ENCODE assay signal across 7 cellular contexts in the genomic region with DNA sequence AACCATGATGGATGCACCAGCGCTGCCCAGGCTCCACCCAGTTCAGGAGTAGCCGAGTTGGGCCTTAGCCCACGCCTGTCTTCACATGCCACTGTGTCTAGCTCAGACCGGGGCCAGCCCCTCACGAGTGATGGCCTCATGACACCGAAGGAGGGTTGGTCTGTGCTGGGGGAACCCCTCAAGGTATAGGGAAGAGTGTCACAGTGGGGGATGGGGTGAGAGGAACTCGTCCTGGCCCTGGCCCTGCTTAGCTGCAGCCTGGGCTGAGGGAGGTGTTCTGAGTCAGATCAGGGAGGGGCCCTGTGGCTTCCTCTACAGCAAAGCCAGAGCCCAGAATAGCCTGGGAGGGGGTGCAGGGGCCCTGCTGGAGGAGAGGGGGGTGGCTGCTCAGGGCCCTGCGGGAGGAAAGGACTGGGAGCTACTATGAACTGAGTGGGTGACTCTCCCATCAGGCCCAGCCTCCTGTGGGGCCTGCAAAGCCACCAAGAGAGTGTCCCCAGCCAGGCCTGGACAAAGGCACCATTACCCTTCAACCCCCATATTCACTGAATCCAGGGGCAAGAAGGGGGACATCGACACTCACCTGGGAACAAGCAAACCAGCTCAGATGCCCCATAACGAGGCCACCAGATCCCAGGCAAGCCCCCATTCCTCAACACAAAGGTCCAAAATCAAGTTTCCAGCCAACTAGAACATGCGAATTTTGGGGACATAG. TPM values are rescaled to one million over a fixed set of nuclear protein-coding genes. Genes with fewer than 3 reads are reported as not detected.
DNase-seq lines count a peak whose midpoint lies in the region; ATAC-seq and TF ChIP-seq lines count a peak whose summit lies in the region.

No MANE protein-coding gene starts in this region.

- no peak overlapping the region for H3K9ac ChIP-seq in GM23248

- H3K36me3 ChIP-seq in GM23248 (ENCODE audit: low read depth) (no peaks in the 10 kb centered on the region), mucosa of descending colon (ENCODE audit: low read depth) (no peaks in the 10 kb centered on the region), WERI-Rb-1 (no peaks in the 10 kb centered on the region)

- H3K27ac ChIP-seq in GM23248 = no peak overlapping the region
- no peak overlapping the region for H3K27ac ChIP-seq in WERI-Rb-1

- H3K27ac Mint-ChIP-seq in activated T-cell treated with anti-CD3 and anti-CD28 coated beads, Interleukin-2, amount 50 U/mL, for 72 hours = no peak overlapping the region

- H3K4me1 Mint-ChIP-seq in activated T-cell treated with anti-CD3 and anti-CD28 coated beads, Interleukin-2, amount 50 U/mL, for 72 hours (ENCODE audit: low read depth) = peaks cover 10% of the 10 kb centered on the region

- H4K20me1 ChIP-seq in GM23248 (ENCODE audit: insufficient read depth) = no peaks in the 10 kb centered on the region

- H3K27me3 ChIP-seq in GM23248 (replicated peaks; ENCODE audit: insufficient read depth) (no peaks in the 10 kb centered on the region), WERI-Rb-1 (ENCODE audit: insufficient read depth, low read depth, severe bottlenecking) (no peaks in the 10 kb centered on the region)

- DNase-seq in GM23248 = peak; percentile 80
- DNase-seq in LHCN-M2 (ENCODE audit: low read depth) = peak; percentile 3
- DNase-seq in activated T-cell treated with anti-CD3 and anti-CD28 coated beads, Interleukin-2, amount 50 U/mL, for 72 hours = peak; percentile 60 to 68
- DNase-seq in mucosa of descending colon = peak; percentile 48 to 79 (median 48)
- DNase-seq in WERI-Rb-1 = no peak
- no peak for DNase-seq in DMS114 treated with DMSO at 0.1 percent for 48 hours (lab: John Stamatoyannopoulos, UW; ENCODE audit: unreplicated experiment)

- H3K4me2 ChIP-seq in GM23248 (ENCODE audit: unreplicated experiment) = peak overlapping the region; percentile 2

- peak overlapping the region; percentile 68 for H2AFZ ChIP-seq in GM23248

- no peaks in the 10 kb centered on the region for H3K9me3 Mint-ChIP-seq in activated T-cell treated with anti-CD3 and anti-CD28 coated beads, Interleukin-2, amount 50 U/mL, for 72 hours

- no peak overlapping the region for H3K4me3 ChIP-seq in GM23248
- no peak overlapping the region for H3K4me3 ChIP-seq in mucosa of descending colon
- H3K4me3 ChIP-seq in WERI-Rb-1 (ENCODE audit: low read depth, low read length) = no peak overlapping the region

- H3F3A ChIP-seq in GM23248 (ENCODE audit: insufficient read depth) = no peaks in the 10 kb centered on the region

- no peaks in the 10 kb centered on the region for H3K36me3 Mint-ChIP-seq in activated T-cell treated with anti-CD3 and anti-CD28 coated beads, Interleukin-2, amount 50 U/mL, for 72 hours (ENCODE audit: insufficient read depth in 2 of 2)

- peaks cover 11% of the 10 kb centered on the region for H3K4me1 ChIP-seq in GM23248 (ENCODE audit: insufficient read depth)
- H3K4me1 ChIP-seq in mucosa of descending colon (ENCODE audit: low read depth) = peaks cover 2% of the 10 kb centered on the region

- H3K27me3 Mint-ChIP-seq in activated T-cell treated with anti-CD3 and anti-CD28 coated beads, Interleukin-2, amount 50 U/mL, for 72 hours (ENCODE audit: low read depth) = no peaks in the 10 kb centered on the region

- no peak overlapping the region for H3K4me3 Mint-ChIP-seq in activated T-cell treated with anti-CD3 and anti-CD28 coated beads, Interleukin-2, amount 50 U/mL, for 72 hours

- ATAC-seq in GM18520 (IDR thresholded peaks at IDR 0.05; ENCODE audit: unreplicated experiment) (peak; percentile 85), mucosa of descending colon (peak; percentile 79)
- ATAC-seq in activated T-cell treated with anti-CD3 and anti-CD28 coated beads, Interleukin-2, amount 50 U/mL, for 72 hours (replicated peaks in 1 of 2) = peak; percentile 93 to 95

- 49 to 53% methylated on average over 11 of the region's 11 CpGs for WGBS in GM23248 (ENCODE audit: low coverage in 1 of 2, low lambda C conversion rate in 2 of 2, missing lambda C conversion rate in 2 of 2), 2 experiments

- H3K9me3 ChIP-seq in GM23248 (ENCODE audit: low read depth) (no peaks in the 10 kb centered on the region), mucosa of descending colon (no peaks in the 10 kb centered on the region), WERI-Rb-1 (ENCODE audit: severe bottlenecking) (no peaks in the 10 kb centered on the region)

- TF ChIP-seq CTCF in mucosa of descending colon (IDR thresholded peaks at IDR 0.05) (no peak), WERI-Rb-1 (IDR thresholded peaks at IDR 0.05; ENCODE audit: low read depth, low read length) (no peak)

- H3K79me2 ChIP-seq in GM23248 (ENCODE audit: insufficient read depth) = no peaks in the 10 kb centered on the region

- in situ Hi-C loops in GM23248 (cut with MboI) = no loop called here

- no peaks in the 10 kb centered on the region for H3K9me2 ChIP-seq in GM23248 (ENCODE audit: insufficient read depth)

- intact Hi-C loops in mucosa of descending colon (cut with DNase I, micrococcal nuclease) = no loop called here

RNA-seq across cellular contexts. Expression of a gene that starts 41.2 kb away (rescaled TPM):
- not detected in 2 replicates for total RNA-seq in GM23248 (2014; rRNA removed; shearing (Covaris generic))
- polyA plus RNA-seq in GM23248 (2016; fragmentation: Nextera tagmentation; extraction: Ambion mirVana) = not detected in 2 replicates
- total RNA-seq in LHCN-M2 (2014; rRNA removed) (not detected in 2 replicates), mucosa of descending colon (10 to 100 TPM; 14.1 to 32.8 (median 16.1) TPM)
- not detected for polyA plus RNA-seq in LHCN-M2 (2012)
- not detected for total RNA-seq in activated T-cell treated with anti-CD3 and anti-CD28 coated beads, Interleukin-2, amount 50 U/mL, for 72 hours

Comparison
In these comparisons a context has a peak if more than half of its experiments do, and no peak if none do; other contexts are left out.
1. DNase-seq: peak in GM23248 (single experiment), LHCN-M2 (single experiment), activated T-cell treated with anti-CD3 and anti-CD28 coated beads, Interleukin-2, amount 50 U/mL, for 72 hours (2 of 2) and mucosa of descending colon (3 of 3); none in WERI-Rb-1 (single experiment) and DMS114 treated with DMSO at 0.1 percent for 48 hours (single experiment).
2. RNA of a gene that starts 41.2 kb away (total RNA-seq): 14.1 to 32.8 TPM in mucosa of descending colon; not detected in activated T-cell treated with anti-CD3 and anti-CD28 coated beads, Interleukin-2, amount 50 U/mL, for 72 hours, not detected in GM23248 and not detected in LHCN-M2; every median in the first group is over 10 times any median in the second.
3. Peak in every context shown above with its lines, with median percentiles within 50 percentile points of each other: ATAC-seq.